Comparison of ENCODE assay signal across 8 cellular contexts in genomic region chr3:185362850-185363661, GRCh38. TPM values are rescaled to one million over a fixed set of nuclear protein-coding genes. Genes with fewer than 3 reads are reported as not detected.
DNase-seq lines count a peak whose midpoint lies in the region; ATAC-seq, FAIRE-seq and TF ChIP-seq lines count a peak whose summit lies in the region.

Gene MAP3K13, plus strand, starts transcription at chr3:185363136. Its CDS starts 65,446 bp downstream, at chr3:185428582.

- no peaks in the 10 kb centered on the region for H3K9me3 ChIP-seq in kidney (ENCODE audit: control insufficient read depth in 1 of 2, low read length in 2 of 2)
- no peaks in the 10 kb centered on the region for H3K9me3 ChIP-seq in smooth muscle cell (replicated peaks; ENCODE audit: low read depth)

- H3K4me1 ChIP-seq in kidney (ENCODE audit: control insufficient read depth in 1 of 2, insufficient read depth in 1 of 2, low read depth in 1 of 2, low read length in 2 of 2), result peaks cover 6 to 11% of the 10 kb centered on the region in 2 donors
- no peaks in the 10 kb centered on the region for H3K4me1 ChIP-seq in smooth muscle cell (ENCODE audit: low read depth)

- H3K36me3 ChIP-seq in kidney (ENCODE audit: control insufficient read depth in 1 of 2, insufficient read depth in 2 of 2, low read length in 2 of 2) (no peaks in the 10 kb centered on the region), smooth muscle cell (ENCODE audit: low read depth) (no peaks in the 10 kb centered on the region)

- intact Hi-C loops in activated naive CD4-positive, alpha-beta T cell treated with anti-CD3 and anti-CD28 coated beads for 36 hours (cut with micrococcal nuclease), result no loop called here
- intact Hi-C loops in dendritic cell treated with granulocyte-macrophage colony-stimulating factor and Interleukin-4, amounts not matched to agents 40 ng/mL and 50 ng/mL, for 4 days (cut with micrococcal nuclease), result no loop called here
- intact Hi-C loops in kidney (cut with DNase I), result no loop called here

- H3F3A ChIP-seq in smooth muscle cell (ENCODE audit: low read depth), result no peaks in the 10 kb centered on the region

- H4K20me1 ChIP-seq in smooth muscle cell (ENCODE audit: low read depth), result peaks cover 3% of the 10 kb centered on the region

- H3K27ac ChIP-seq in kidney (ENCODE audit: low read depth in 2 of 2, low read length in 2 of 2), result peak within 1 kb of the TSS; percentile 28 to 29
- peak within 1 kb of the TSS; percentile 1 for H3K27ac ChIP-seq in smooth muscle cell (ENCODE audit: low read depth)

- H3K27me3 ChIP-seq in smooth muscle cell (ENCODE audit: low read depth), result peaks cover 29% of the 10 kb centered on the region

- TF ChIP-seq CTCF in kidney (IDR thresholded peaks at IDR 0.05; ENCODE audit: borderline replicate concordance, extremely low read depth, insufficient read depth) (no peak), smooth muscle cell (IDR thresholded peaks at IDR 0.05; ENCODE audit: borderline replicate concordance, insufficient read depth, poor library complexity, severe bottlenecking) (no peak)

- peak within 1 kb of the TSS; percentile 87 for H3K4me2 ChIP-seq in smooth muscle cell

- no peaks in the 10 kb centered on the region for H3K36me3 Mint-ChIP-seq in activated naive CD4-positive, alpha-beta T cell treated with anti-CD3 and anti-CD28 coated beads for 36 hours (ENCODE audit: low read depth)
- no peaks in the 10 kb centered on the region for H3K36me3 Mint-ChIP-seq in dendritic cell treated with granulocyte-macrophage colony-stimulating factor and Interleukin-4, amounts not matched to agents 40 ng/mL and 50 ng/mL, for 4 days (ENCODE audit: low read depth)

- H3K4me3 Mint-ChIP-seq in activated naive CD4-positive, alpha-beta T cell treated with anti-CD3 and anti-CD28 coated beads for 36 hours, result peak within 1 kb of the TSS; percentile 70
- H3K4me3 Mint-ChIP-seq in dendritic cell treated with granulocyte-macrophage colony-stimulating factor and Interleukin-4, amounts not matched to agents 40 ng/mL and 50 ng/mL, for 4 days, result peak within 1 kb of the TSS; percentile 85

- ATAC-seq in HG02763 (IDR thresholded peaks at IDR 0.05; ENCODE audit: unreplicated experiment), result peak; percentile 93

- peak; percentile 88 for FAIRE-seq in kidney (lab: Jason Lieb, UNC)

- CTCF ChIA-PET in activated naive CD4-positive, alpha-beta T cell treated with anti-CD3 and anti-CD28 coated beads for 36 hours (lab: Charles Lee), result interaction anchor here (1.2 to 1.5 kb wide), 2 partner anchors 10 to 49 kb away, joined by 3 read pairs; no protein-coding TSS in a partner anchor

- H3K27ac Mint-ChIP-seq in activated naive CD4-positive, alpha-beta T cell treated with anti-CD3 and anti-CD28 coated beads for 36 hours, result no peak within 1 kb of the TSS
- H3K27ac Mint-ChIP-seq in dendritic cell treated with granulocyte-macrophage colony-stimulating factor and Interleukin-4, amounts not matched to agents 40 ng/mL and 50 ng/mL, for 4 days, result peak within 1 kb of the TSS; percentile 44

- H3K9me3 Mint-ChIP-seq in activated naive CD4-positive, alpha-beta T cell treated with anti-CD3 and anti-CD28 coated beads for 36 hours, result no peaks in the 10 kb centered on the region
- H3K9me3 Mint-ChIP-seq in dendritic cell treated with granulocyte-macrophage colony-stimulating factor and Interleukin-4, amounts not matched to agents 40 ng/mL and 50 ng/mL, for 4 days, result peaks cover 8% of the 10 kb centered on the region

- peaks cover 49% of the 10 kb centered on the region for H3K27me3 Mint-ChIP-seq in activated naive CD4-positive, alpha-beta T cell treated with anti-CD3 and anti-CD28 coated beads for 36 hours (ENCODE audit: low read depth)
- H3K27me3 Mint-ChIP-seq in dendritic cell treated with granulocyte-macrophage colony-stimulating factor and Interleukin-4, amounts not matched to agents 40 ng/mL and 50 ng/mL, for 4 days, result peaks cover 27% of the 10 kb centered on the region

- H3K4me3 ChIP-seq in kidney (ENCODE audit: low read length in 2 of 2), result peak within 1 kb of the TSS; percentile 77 to 83
- peak within 1 kb of the TSS; percentile 59 for H3K4me3 ChIP-seq in smooth muscle cell

- DNase-seq in activated naive CD4-positive, alpha-beta T cell treated with anti-CD3 and anti-CD28 coated beads for 36 hours, result peak; percentile 52
- no peak for DNase-seq in activated naive CD4-positive, alpha-beta T cell treated with anti-CD3 and anti-CD28 coated beads, Interleukin-2, amount 50 U/mL, for 16 hours
- DNase-seq in NCI-H1105 treated with DMSO at 0.1 percent for 48 hours (lab: John Stamatoyannopoulos, UW) (peak; percentile 98), T-helper 1 cell (peak in 3 of 5 donors; percentile 1 to 65 (median 13)), kidney (peak; percentile 87), smooth muscle cell (lab: John Stamatoyannopoulos, UW; ENCODE audit: unreplicated experiment) (peak; percentile 7)

- no peaks in the 10 kb centered on the region for H3K79me2 ChIP-seq in smooth muscle cell (ENCODE audit: low read depth)

- H3K4me1 Mint-ChIP-seq in activated naive CD4-positive, alpha-beta T cell treated with anti-CD3 and anti-CD28 coated beads for 36 hours (ENCODE audit: low read depth), result peaks cover 9% of the 10 kb centered on the region
- H3K4me1 Mint-ChIP-seq in dendritic cell treated with granulocyte-macrophage colony-stimulating factor and Interleukin-4, amounts not matched to agents 40 ng/mL and 50 ng/mL, for 4 days (ENCODE audit: low read depth), result peaks cover 20% of the 10 kb centered on the region

- H3K9ac ChIP-seq in kidney (ENCODE audit: low read length in 2 of 2) (peak within 1 kb of the TSS; percentile 41 to 85), smooth muscle cell (ENCODE audit: low read depth) (peak within 1 kb of the TSS; percentile 41)

- 1% methylated on average over 17 of the region's 17 CpGs for whole genome bisulfite sequencing in smooth muscle cell (ENCODE audit: low lambda C conversion rate)

- H2AFZ ChIP-seq in smooth muscle cell (ENCODE audit: low read depth), result peak within 1 kb of the TSS; percentile 64

RNA-seq across cellular contexts. Expression of gene MAP3K13, which starts in this region (rescaled TPM):
- total RNA-seq in activated naive CD4-positive, alpha-beta T cell treated with anti-CD3 and anti-CD28 coated beads for 36 hours, result 10 to 100 TPM; 11.5 to 13.3 TPM
- total RNA-seq in kidney, result 44.1 TPM
- 33.0 TPM for polyA plus RNA-seq in kidney (ENCODE audit: insufficient read depth, low read depth, low replicate concordance)
- total RNA-seq in smooth muscle cell, result 27.1 and 28.5 TPM in 2 replicates
- 49.9 and 65.4 TPM in 2 replicates for polyA plus RNA-seq in smooth muscle cell
